ENCODE assay signal across 15 cellular contexts in the genomic region with DNA sequence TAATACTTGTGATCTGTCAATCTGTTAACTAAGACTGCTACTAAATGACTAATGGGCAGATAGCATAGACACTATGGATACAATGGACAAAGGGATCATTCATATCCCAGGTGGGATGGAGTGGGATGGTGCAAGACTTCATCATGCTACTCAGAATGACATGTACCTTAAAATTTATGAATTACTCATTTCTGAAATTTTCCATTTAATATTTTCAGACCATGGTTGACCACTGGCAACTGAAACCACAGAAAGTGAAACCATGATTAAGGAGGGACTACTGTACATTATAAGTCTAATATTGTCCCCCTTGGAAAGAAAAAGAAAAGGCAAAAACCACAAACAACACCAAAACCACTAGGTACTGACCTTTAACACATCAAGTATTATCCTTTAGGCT.
DNase-seq lines count a peak whose midpoint lies in the region; ATAC-seq and TF ChIP-seq lines count a peak whose summit lies in the region.
"Had no signal": no experiment of that assay in that cellular context is flagged by ENCODE, and none has a peak within 500 bp of the region (broad histone marks: within the 10 kb centered on the region; RNA-seq: fewer than 3 reads in every experiment).

No MANE protein-coding gene starts in this region.

- no peaks in the 10 kb centered on the region for H3K79me2 ChIP-seq in KMS-11 (ENCODE audit: insufficient read depth, low read depth)

- H4K20me1 ChIP-seq in KMS-11 (ENCODE audit: insufficient read depth), result no peaks in the 10 kb centered on the region
- H4K20me1 ChIP-seq: BLaER1 had no signal

- TF ChIP-seq CTCF in Calu3 (IDR thresholded peaks at IDR 0.05; ENCODE audit: unreplicated experiment) (no peak), KMS-11 (conservative IDR thresholded peaks at IDR 0.05; ENCODE audit: low read depth, low read length) (no peak), RWPE2 (IDR thresholded peaks at IDR 0.05; ENCODE audit: poor library complexity, severe bottlenecking) (no peak)

- DNase-seq in Calu3 (peak; percentile 27), RWPE2 (ENCODE audit: low spot score) (no peak), NCI-H1092 (lab: John Stamatoyannopoulos, UW) (no peak), NCI-H1105 treated with DMSO at 0.1 percent for 48 hours (lab: John Stamatoyannopoulos, UW) (no peak), NCI-H146 (lab: John Stamatoyannopoulos, UW) (no peak)
- DNase-seq: 8988T; CD4-positive, alpha-beta memory T cell; DMS79 treated with DMSO at 0.1 percent for 48 hours; GF-D8; H9; IMR-90 had no signal

- CTCF ChIA-PET in Calu3 (lab: Charles Lee), result interaction anchor here (1.3 kb wide), 1 partner anchor 12 kb away, joined by 6 read pairs; no protein-coding TSS in a partner anchor

- no peaks in the 10 kb centered on the region for H3K9me3 Mint-ChIP-seq in Calu3 (ENCODE audit: low read depth, unreplicated experiment)
- H3K9me3 Mint-ChIP-seq: H9 had no signal

- peak overlapping the region; percentile 84 for H3K27ac Mint-ChIP-seq in Calu3 (ENCODE audit: unreplicated experiment)
- H3K27ac Mint-ChIP-seq: CD14-positive monocyte; CD4-positive, alpha-beta memory T cell; H9 had no signal

- H3K9ac ChIP-seq in KMS-11 (no peak overlapping the region), skeletal muscle satellite cell (ENCODE audit: low read depth, low read length) (no peak overlapping the region)
- H3K9ac ChIP-seq: BLaER1 had no signal

- no peak overlapping the region for H3K4me3 ChIP-seq in KMS-11 (IDR thresholded peaks at IDR 0.05; ENCODE audit: insufficient read depth, low read depth, low read length)
- no peak overlapping the region for H3K4me3 ChIP-seq in RWPE2 (ENCODE audit: severe bottlenecking)
- H3K4me3 ChIP-seq in skeletal muscle satellite cell (ENCODE audit: low read length), result no peak overlapping the region
- H3K4me3 ChIP-seq: BLaER1 had no signal

- no TSS peak for BruUV-seq in Calu3 (replicated peaks; lab: Mats Ljungman, UMichigan)

- H3K27ac ChIP-seq in KMS-11 (no peak overlapping the region), RWPE2 (ENCODE audit: poor library complexity, severe bottlenecking) (peak overlapping the region; percentile 52)
- H3K27ac ChIP-seq: BLaER1 had no signal

- H3K36me3 ChIP-seq in KMS-11 (ENCODE audit: insufficient read depth), result no peaks in the 10 kb centered on the region
- no peaks in the 10 kb centered on the region for H3K36me3 ChIP-seq in RWPE2 (ENCODE audit: low read depth)
- no peaks in the 10 kb centered on the region for H3K36me3 ChIP-seq in skeletal muscle satellite cell (ENCODE audit: insufficient read depth, low read length)
- H3K36me3 ChIP-seq: BLaER1 had no signal

- H3K9me3 ChIP-seq in RWPE2 (ENCODE audit: severe bottlenecking) (no peaks in the 10 kb centered on the region), skeletal muscle satellite cell (replicated peaks; ENCODE audit: low read length) (no peaks in the 10 kb centered on the region)
- H3K9me3 ChIP-seq: BLaER1 had no signal

- peak; percentile 89 for ATAC-seq in RWPE2 (ENCODE audit: low read depth)

- H3K4me1 ChIP-seq in KMS-11 (ENCODE audit: low read depth, poor library complexity, severe bottlenecking) (peaks cover 20% of the 10 kb centered on the region), RWPE2 (ENCODE audit: insufficient read depth, poor library complexity, severe bottlenecking) (no peaks in the 10 kb centered on the region), skeletal muscle satellite cell (ENCODE audit: control insufficient read depth, insufficient read depth, low read length) (peaks cover 31% of the 10 kb centered on the region)
- H3K4me1 ChIP-seq: BLaER1 had no signal

- peak overlapping the region; percentile 19; the same call in 1 of the 2 replicates for H3K4me2 ChIP-seq in KMS-11
- peak overlapping the region; percentile 41 for H3K4me2 ChIP-seq in skeletal muscle satellite cell (ENCODE audit: low read length)
- H3K4me2 ChIP-seq: BLaER1 had no signal

- H3K27me3 ChIP-seq in KMS-11 (ENCODE audit: insufficient read depth, low read depth) (no peaks in the 10 kb centered on the region), RWPE2 (ENCODE audit: insufficient read depth, poor library complexity, severe bottlenecking) (no peaks in the 10 kb centered on the region), skeletal muscle satellite cell (ENCODE audit: control insufficient read depth, insufficient read depth, low read length) (no peaks in the 10 kb centered on the region)
- H3K27me3 ChIP-seq: BLaER1 had no signal

- intact Hi-C loops in Calu3 (cut with micrococcal nuclease; ENCODE audit: unreplicated experiment), result no loop called here

- H3K4me3 Mint-ChIP-seq in Calu3 (ENCODE audit: low read depth, unreplicated experiment), result no peak overlapping the region
- H3K4me3 Mint-ChIP-seq: CD14-positive monocyte; CD4-positive, alpha-beta memory T cell; H9 had no signal

- peaks cover 14% of the 10 kb centered on the region for H3K4me1 Mint-ChIP-seq in Calu3 (ENCODE audit: low read depth, unreplicated experiment)
- H3K4me1 Mint-ChIP-seq: CD14-positive monocyte; CD4-positive, alpha-beta memory T cell; H9 had no signal

- no peaks in the 10 kb centered on the region for H3K36me3 Mint-ChIP-seq in Calu3 (ENCODE audit: insufficient read depth, unreplicated experiment)
- H3K36me3 Mint-ChIP-seq: CD14-positive monocyte; CD4-positive, alpha-beta memory T cell had no signal

- H3K27me3 Mint-ChIP-seq in Calu3 (ENCODE audit: unreplicated experiment), result no peaks in the 10 kb centered on the region
- H3K27me3 Mint-ChIP-seq: CD4-positive, alpha-beta memory T cell had no signal

- no peak overlapping the region for H2AFZ ChIP-seq in KMS-11 (ENCODE audit: low read depth)
